Comparison of ENCODE assay signal across 8 cellular contexts in genomic region chr16:89873109-89873821, GRCh38. TPM values are rescaled to one million over a fixed set of nuclear protein-coding genes. Genes with fewer than 3 reads are reported as not detected.
DNase-seq lines count a peak whose midpoint lies in the region; ATAC-seq and TF ChIP-seq lines count a peak whose summit lies in the region.

TSS of gene TCF25 (plus strand) at chr16:89873592. CDS start at chr16:89873668, 76 bp downstream.

- TF ChIP-seq CTCF in OCI-LY7 (conservative IDR thresholded peaks at IDR 0.05; ENCODE audit: low read length), result no peak

- CTCF ChIA-PET in OCI-LY7 (lab: Charles Lee; ENCODE audit: unreplicated experiment), result interaction anchor here (0.6 kb wide), 1 partner anchor 63 kb away, joined by 5 read pairs; no protein-coding TSS in a partner anchor

- H3K4me2 ChIP-seq in OCI-LY7 (ENCODE audit: low read length), result peak within 1 kb of the TSS; percentile 96

- no peaks in the 10 kb centered on the region for H4K20me1 ChIP-seq in OCI-LY7 (ENCODE audit: insufficient read depth, low read length)

- peaks cover 21% of the 10 kb centered on the region for H3K36me3 ChIP-seq in HUES48 (ENCODE audit: control insufficient read depth, insufficient read depth, low read length)
- H3K36me3 ChIP-seq in OCI-LY7 (ENCODE audit: insufficient read depth, low read length), result peaks cover 42% of the 10 kb centered on the region

- no peaks in the 10 kb centered on the region for H3K27me3 ChIP-seq in HUES48 (ENCODE audit: control insufficient read depth, insufficient read depth, low read length)

- no peaks in the 10 kb centered on the region for H3K9me2 ChIP-seq in OCI-LY7 (ENCODE audit: insufficient read depth, low read length)

- H3K4me3 ChIP-seq in HUES48 (ENCODE audit: low read depth, low read length) (peak within 1 kb of the TSS; percentile 94), OCI-LY7 (ENCODE audit: low read depth, low read length, poor library complexity, severe bottlenecking) (peak within 1 kb of the TSS; percentile 89)

- H3K79me2 ChIP-seq in OCI-LY7 (ENCODE audit: insufficient read depth, low read depth, low read length), result peaks cover 40% of the 10 kb centered on the region

- H3K27ac ChIP-seq in HUES48 (ENCODE audit: low read depth, low read length) (peak within 1 kb of the TSS; percentile 100), OCI-LY7 (ENCODE audit: low read depth, low read length, poor library complexity, severe bottlenecking) (peak within 1 kb of the TSS; percentile 89)

- DNase-seq in COLO829 (ENCODE audit: low spot score) (peak; percentile 76), OCI-LY7 (ENCODE audit: low spot score) (peak; percentile 93), activated T-cell treated with anti-CD3 and anti-CD28 coated beads for 1 hour (ENCODE audit: low read depth) (peak; percentile 84), epidermal melanocyte (ENCODE audit: insufficient read length, low spot score) (peak; percentile 46), middle frontal gyrus (ENCODE audit: extremely low spot score, low spot score) (peak; percentile 63)
- DNase-seq in stimulated activated CD8-positive, alpha-beta memory T cell treated with anti-CD3 and anti-CD28 coated beads, Interleukin-2, amount 100 ng/mL, for 1 hour (ENCODE audit: low read depth in 2 of 2), result peak; percentile 76 to 83

- peak within 1 kb of the TSS; percentile 97 for H3K9ac ChIP-seq in HUES48 (ENCODE audit: low read depth, low read length)

- intact Hi-C loops in OCI-LY7 (cut with micrococcal nuclease; ENCODE audit: unreplicated experiment), result no loop called here

- H2AFZ ChIP-seq in OCI-LY7 (ENCODE audit: low read length), result peak within 1 kb of the TSS; percentile 60; the same call in 1 of the 2 replicates

- POLR2A ChIA-PET in OCI-LY7 (lab: Charles Lee), result interaction anchor here (0.5 to 1.5 kb wide), 11 partner anchors 9 to 888 kb away, joined by 3 to 11 read pairs (median 3); partner anchors contain the start of genes MC1R and TUBB3

- peaks cover 4% of the 10 kb centered on the region for H3K9me3 ChIP-seq in HUES48 (ENCODE audit: control insufficient read depth, insufficient read depth, low read length)
- peaks cover 20% of the 10 kb centered on the region for H3K9me3 ChIP-seq in OCI-LY7 (ENCODE audit: low read length)

- ATAC-seq in GM21381 (IDR thresholded peaks at IDR 0.05; ENCODE audit: unreplicated experiment), result peak; percentile 36

- no peaks in the 10 kb centered on the region for H3K4me1 ChIP-seq in HUES48 (ENCODE audit: control insufficient read depth, insufficient read depth, low read length)
- H3K4me1 ChIP-seq in OCI-LY7 (ENCODE audit: insufficient read depth, low read length, poor library complexity, severe bottlenecking), result peaks cover 20% of the 10 kb centered on the region

- BruUV-seq in OCI-LY7 (replicated peaks; lab: Mats Ljungman, UMichigan), result TSS peak; percentile 83

RNA-seq across cellular contexts. Expression of gene TCF25, which starts in this region (rescaled TPM):
- total RNA-seq in OCI-LY7 (2014; rRNA removed; shearing (Covaris generic)), result 120 and 141 TPM in 2 replicates
- 255 and 263 TPM in 2 replicates for total RNA-seq in OCI-LY7 (2022)

Comparison
In these comparisons a context has a peak if more than half of its experiments do, and no peak if none do; other contexts are left out.
1. Peak in every context shown above with its lines: DNase-seq, ATAC-seq, H3K4me3 ChIP-seq and H3K27ac ChIP-seq.